8 cellular contexts compared by ENCODE assay signal in genomic region chr15:45458746-45459403, GRCh38.
DNase-seq lines count a peak whose midpoint lies in the region; ATAC-seq and TF ChIP-seq lines count a peak whose summit lies in the region.

No MANE protein-coding gene starts in this region.

- no peaks in the 10 kb centered on the region for H3K36me3 ChIP-seq in DOHH2 (ENCODE audit: control insufficient read depth, low read length)
- no peaks in the 10 kb centered on the region for H3K36me3 ChIP-seq in Loucy (ENCODE audit: insufficient read depth, low read length)
- H3K36me3 ChIP-seq in hepatocyte (replicated peaks; ENCODE audit: insufficient read depth, low read depth) = no peaks in the 10 kb centered on the region
- H3K36me3 ChIP-seq in sigmoid colon = no peaks in the 10 kb centered on the region

- intact Hi-C loops in sigmoid colon (cut with DNase I) = loop anchor here (1.0 to 5.0 kb wide), 4 partner anchors 64 to 292 kb away; partner anchors contain the start of gene SLC30A4

- H4K20me1 ChIP-seq in DOHH2 (ENCODE audit: control insufficient read depth, insufficient read depth, low read depth, low read length) (no peaks in the 10 kb centered on the region), Loucy (ENCODE audit: insufficient read depth, low read length, poor library complexity, severe bottlenecking) (no peaks in the 10 kb centered on the region), hepatocyte (ENCODE audit: insufficient read depth, poor library complexity, severe bottlenecking) (no peaks in the 10 kb centered on the region)

- POLR2A ChIA-PET in T-cell (lab: Charles Lee) = interaction anchor here (0.6 kb wide), 2 partner anchors 55 to 127 kb away, joined by 3 read pairs; no protein-coding TSS in a partner anchor

- peak overlapping the region; percentile 62 for H3K9ac ChIP-seq in Loucy (ENCODE audit: low read depth, low read length, poor library complexity, severe bottlenecking)

- TF ChIP-seq CTCF in DOHH2 (IDR thresholded peaks at IDR 0.05; ENCODE audit: low read depth, low read length, poor library complexity, severe bottlenecking) (peak; percentile 76), Loucy (conservative IDR thresholded peaks at IDR 0.05; ENCODE audit: low read length) (peak; percentile 75), hepatocyte (IDR thresholded peaks at IDR 0.05; ENCODE audit: poor library complexity) (peak; percentile 92), sigmoid colon (IDR thresholded peaks at IDR 0.05) (peak; percentile 66 to 90 (median 86))

- H3K4me3 ChIP-seq in DOHH2 (ENCODE audit: low read length) = peak overlapping the region; percentile 84
- peak overlapping the region; percentile 74 for H3K4me3 ChIP-seq in Loucy (ENCODE audit: low read length, poor library complexity, severe bottlenecking)
- H3K4me3 ChIP-seq in hepatocyte = peak overlapping the region; percentile 17
- H3K4me3 ChIP-seq in sigmoid colon = peak overlapping the region; percentile 30 to 52 (median 48)

- H3K27ac ChIP-seq in DOHH2 (ENCODE audit: low read depth, low read length) = no peak overlapping the region
- H3K27ac ChIP-seq in hepatocyte = no peak overlapping the region
- H3K27ac ChIP-seq in sigmoid colon = peak overlapping the region; percentile 79 to 82 (median 80)

- peaks cover 39 to 45% (median 41%) of the 10 kb centered on the region in 3 donors for H3K4me1 Mint-ChIP-seq in T-cell

- H3F3A ChIP-seq in DOHH2 (ENCODE audit: control insufficient read depth, insufficient read depth) (peaks cover 8% of the 10 kb centered on the region), Loucy (ENCODE audit: low read depth) (no peaks in the 10 kb centered on the region; the same call in 1 of the 2 replicates)

- H2AFZ ChIP-seq in Loucy (ENCODE audit: low read length) (peak overlapping the region; percentile 77), hepatocyte (peak overlapping the region; percentile 9)

- H3K79me2 ChIP-seq in DOHH2 (ENCODE audit: control insufficient read depth, low read length) (no peaks in the 10 kb centered on the region), Loucy (ENCODE audit: insufficient read depth, low read length) (no peaks in the 10 kb centered on the region), hepatocyte (no peaks in the 10 kb centered on the region)

- TF ChIP-seq EP300 in sigmoid colon (IDR thresholded peaks at IDR 0.05) = no peak

- no peaks in the 10 kb centered on the region for H3K9me2 ChIP-seq in DOHH2 (replicated peaks; ENCODE audit: control insufficient read depth, low read length)
- H3K9me2 ChIP-seq in Loucy (replicated peaks; ENCODE audit: low read depth, low read length) = no peaks in the 10 kb centered on the region
- no peaks in the 10 kb centered on the region for H3K9me2 ChIP-seq in hepatocyte (replicated peaks; ENCODE audit: insufficient read depth)

- peak; percentile 48 to 85 (median 73) for DNase-seq in T-cell
- DNase-seq in amniotic epithelial cell (ENCODE audit: low read depth) = peak; percentile 21
- DNase-seq in hepatocyte (ENCODE audit: low spot score) = peak; percentile 70
- DNase-seq in sigmoid colon = peak; percentile 76

- H3K9me3 ChIP-seq in DOHH2 (ENCODE audit: control insufficient read depth, insufficient read depth, low read length) (peaks cover 7% of the 10 kb centered on the region; the same call in 1 of the 2 replicates), Loucy (ENCODE audit: insufficient read depth, low read depth, low read length) (no peaks in the 10 kb centered on the region), hepatocyte (ENCODE audit: low read depth) (no peaks in the 10 kb centered on the region), sigmoid colon (no peaks in the 10 kb centered on the region)

- ATAC-seq in T-cell (replicated peaks in 1 of 4) (peak in 2 of 4 experiments; percentile 29 to 34), HG02981 (IDR thresholded peaks at IDR 0.05; ENCODE audit: unreplicated experiment) (no peak), GM18520 (IDR thresholded peaks at IDR 0.05; ENCODE audit: unreplicated experiment) (no peak)

- H3K4me3 Mint-ChIP-seq in T-cell = peak overlapping the region; percentile 78 to 90 (median 88)

- 4% methylated on average over 12 of the region's 12 CpGs for WGBS in hepatocyte (ENCODE audit: low lambda C conversion rate, missing lambda C conversion rate)
- 3 to 7% methylated on average over 12 of the region's 12 CpGs for WGBS in sigmoid colon, 2 donors

- peak overlapping the region in 1 of 2 donors; percentile 28 for H3K27ac Mint-ChIP-seq in T-cell

- CTCF ChIA-PET in T-cell (lab: Charles Lee) = interaction anchor here (0.6 to 3.2 kb wide), 18 partner anchors 12 to 487 kb away, joined by 3 to 27 read pairs (median 4); a partner anchor contains a TSS

- H3K9me3 Mint-ChIP-seq in T-cell = no peaks in the 10 kb centered on the region

- H3K36me3 Mint-ChIP-seq in T-cell = no peaks in the 10 kb centered on the region

- no peaks in the 10 kb centered on the region for H3K27me3 Mint-ChIP-seq in T-cell

- no peaks in the 10 kb centered on the region for H3K27me3 ChIP-seq in DOHH2 (ENCODE audit: control insufficient read depth, low read length)
- no peaks in the 10 kb centered on the region for H3K27me3 ChIP-seq in Loucy (ENCODE audit: insufficient read depth, low read length, poor library complexity, severe bottlenecking)
- H3K27me3 ChIP-seq in hepatocyte = no peaks in the 10 kb centered on the region
- no peaks in the 10 kb centered on the region for H3K27me3 ChIP-seq in sigmoid colon

- H3K4me2 ChIP-seq in DOHH2 (ENCODE audit: low read length) = peak overlapping the region; percentile 100
- peak overlapping the region; percentile 87 for H3K4me2 ChIP-seq in Loucy (ENCODE audit: low read depth, low read length, poor library complexity, severe bottlenecking)
- peak overlapping the region; percentile 88 for H3K4me2 ChIP-seq in hepatocyte

- TF ChIP-seq POLR2A in sigmoid colon (IDR thresholded peaks at IDR 0.05) = no peak

- H3K4me1 ChIP-seq in DOHH2 (ENCODE audit: control insufficient read depth, low read length) (peaks cover 29% of the 10 kb centered on the region), Loucy (ENCODE audit: insufficient read depth, low read length, poor library complexity, severe bottlenecking) (peaks cover 36% of the 10 kb centered on the region), hepatocyte (ENCODE audit: insufficient read depth) (peaks cover 13% of the 10 kb centered on the region), sigmoid colon (peaks cover 0 to 18% (median 14%) of the 10 kb centered on the region in 4 donors)

Comparison
In these comparisons a context has a peak if more than half of its experiments do, and no peak if none do; other contexts are left out.
1. H3K27ac ChIP-seq: peak in sigmoid colon (4 of 4); none in DOHH2 (single experiment) and hepatocyte (single experiment).
2. H3K4me3 ChIP-seq: peak in every context shown above with its lines; median percentile 84 in DOHH2; 74 in Loucy; 48 in sigmoid colon; 17 in hepatocyte.
3. DNase-seq: peak in every context shown above with its lines; median percentile 76 in sigmoid colon; 73 in T-cell; 70 in hepatocyte; 21 in amniotic epithelial cell.
4. Peak in every context shown above with its lines, with median percentiles within 50 percentile points of each other: H3K4me2 ChIP-seq and CTCF ChIP-seq.